8 cellular contexts compared by ENCODE assay signal in genomic region chr15:69031013-69032001, GRCh38. TPM values are rescaled to one million over a fixed set of nuclear protein-coding genes. Genes with fewer than 3 reads are reported as not detected.
DNase-seq lines count a peak whose midpoint lies in the region; ATAC-seq and TF ChIP-seq lines count a peak whose summit lies in the region.

No MANE protein-coding gene starts in this region.

- H3K79me2 ChIP-seq in parathyroid adenoma, result no peaks in the 10 kb centered on the region

- no peaks in the 10 kb centered on the region for H3K27me3 ChIP-seq in parathyroid adenoma (ENCODE audit: control insufficient read depth, insufficient read depth, low read length)

- peaks cover 16% of the 10 kb centered on the region for H3K27me3 Mint-ChIP-seq in activated T-helper 17 cell treated with anti-CD3 and anti-CD28 coated beads, Interleukin-2, amount 50 U/mL, for 72 hours

- H3K9me3 Mint-ChIP-seq in activated T-helper 17 cell treated with anti-CD3 and anti-CD28 coated beads, Interleukin-2, amount 50 U/mL, for 72 hours, result no peaks in the 10 kb centered on the region

- H3K9me3 ChIP-seq in parathyroid adenoma (ENCODE audit: control insufficient read depth, low read length), result no peaks in the 10 kb centered on the region

- peaks cover 5% of the 10 kb centered on the region for H3K4me1 ChIP-seq in parathyroid adenoma

- H3K9ac ChIP-seq in parathyroid adenoma, result no peak overlapping the region

- no peaks in the 10 kb centered on the region for H3K36me3 Mint-ChIP-seq in activated T-helper 17 cell treated with anti-CD3 and anti-CD28 coated beads, Interleukin-2, amount 50 U/mL, for 72 hours (ENCODE audit: low read depth)

- H3K27ac Mint-ChIP-seq in activated T-helper 17 cell treated with anti-CD3 and anti-CD28 coated beads, Interleukin-2, amount 50 U/mL, for 72 hours, result no peak overlapping the region

- DNase-seq in Daoy (ENCODE audit: low read depth) (peak; percentile 57), NCI-H2227 (lab: John Stamatoyannopoulos, UW; ENCODE audit: unreplicated experiment) (peak; percentile 65), glomerular visceral epithelial cell (ENCODE audit: extremely low spot score) (peak; percentile 23), NCI-H1105 treated with DMSO at 0.1 percent for 48 hours (lab: John Stamatoyannopoulos, UW) (no peak)

- H3K4me2 ChIP-seq in parathyroid adenoma (ENCODE audit: low read length), result peak overlapping the region; percentile 12

- peak; percentile 70 for ATAC-seq in activated T-helper 17 cell treated with anti-CD3 and anti-CD28 coated beads, Interleukin-2, amount 50 U/mL, for 72 hours (replicated peaks)
- ATAC-seq in HG02642 (IDR thresholded peaks at IDR 0.05; ENCODE audit: poor library complexity, unreplicated experiment), result no peak
- ATAC-seq in GM18511 (IDR thresholded peaks at IDR 0.05; ENCODE audit: unreplicated experiment), result no peak

- peak; percentile 16 for TF ChIP-seq CTCF in parathyroid adenoma (IDR thresholded peaks at IDR 0.05)

- no peak overlapping the region for H3K27ac ChIP-seq in parathyroid adenoma

- H3K4me3 Mint-ChIP-seq in activated T-helper 17 cell treated with anti-CD3 and anti-CD28 coated beads, Interleukin-2, amount 50 U/mL, for 72 hours, result peak overlapping the region; percentile 45

- H3K4me3 ChIP-seq in parathyroid adenoma (ENCODE audit: low read depth, low read length), result no peak overlapping the region

- H3K4me1 Mint-ChIP-seq in activated T-helper 17 cell treated with anti-CD3 and anti-CD28 coated beads, Interleukin-2, amount 50 U/mL, for 72 hours, result peaks cover 4% of the 10 kb centered on the region

- H3K36me3 ChIP-seq in parathyroid adenoma (ENCODE audit: control insufficient read depth, insufficient read depth, low read length), result no peaks in the 10 kb centered on the region

- H2AFZ ChIP-seq in parathyroid adenoma, result no peak overlapping the region

RNA-seq across cellular contexts. Expression of gene NOX5, which starts 16.8 kb away (rescaled TPM):
- not detected in 2 replicates for total RNA-seq in Daoy (2014; rRNA removed; shearing (Covaris generic))
- total RNA-seq in activated T-helper 17 cell treated with anti-CD3 and anti-CD28 coated beads, Interleukin-2, amount 50 U/mL, for 72 hours, result not detected
